In genomic region chr20:49853640-49854039, GRCh38 we compare ENCODE assay signal across 9 cellular contexts. TPM values are rescaled to one million over a fixed set of nuclear protein-coding genes. Genes with fewer than 3 reads are reported as not detected.
DNase-seq lines count a peak whose midpoint lies in the region; ATAC-seq, FAIRE-seq and TF ChIP-seq lines count a peak whose summit lies in the region.
"Had no signal": no experiment of that assay in that cellular context is flagged by ENCODE, and none has a peak within 500 bp of the region (broad histone marks: within the 10 kb centered on the region; RNA-seq: fewer than 3 reads in every experiment).

No MANE protein-coding gene starts in this region.

- no peak overlapping the region for H3K4me3 Mint-ChIP-seq in brain

- no peak overlapping the region for H3K4me3 ChIP-seq in ACC112 (ENCODE audit: low read depth, low read length)
- no peak overlapping the region for H3K4me3 ChIP-seq in keratinocyte (ENCODE audit: control insufficient read depth in 2 of 3, extremely low read depth in 1 of 3, insufficient read depth in 2 of 3, low read depth in 1 of 3, low read length in 3 of 3)

- peak overlapping the region; percentile 24 to 90 (median 45) for H3K27ac Mint-ChIP-seq in brain

- no peaks in the 10 kb centered on the region for H3K27me3 Mint-ChIP-seq in brain

- no peaks in the 10 kb centered on the region for H3K27me3 ChIP-seq in ACC112 (ENCODE audit: insufficient read depth, low read length)
- no peaks in the 10 kb centered on the region for H3K27me3 ChIP-seq in keratinocyte (ENCODE audit: control insufficient read depth, extremely low read depth, insufficient read depth, low read length)

- H3K4me1 ChIP-seq in ACC112 (ENCODE audit: control insufficient read depth, insufficient read depth, low read length, unreplicated experiment) (peaks cover 8% of the 10 kb centered on the region), keratinocyte (ENCODE audit: control insufficient read depth, extremely low read depth, insufficient read depth, low read length) (peaks cover 23% of the 10 kb centered on the region)

- no peaks in the 10 kb centered on the region for H3K9me1 ChIP-seq in keratinocyte (ENCODE audit: control insufficient read depth, extremely low read depth, insufficient read depth, low read length)

- TF ChIP-seq CTCF in brain (conservative IDR thresholded peaks at IDR 0.05) (no peak), keratinocyte (optimal IDR thresholded peaks at IDR 0.05 in 1 of 3, IDR thresholded peaks at IDR 0.05 in 1 of 3, conservative IDR thresholded peaks at IDR 0.05 in 1 of 3; ENCODE audit: extremely low read depth in 1 of 3, insufficient read depth in 2 of 3, low read length in 3 of 3) (no peak)

- no peak overlapping the region for H2AFZ ChIP-seq in ACC112 (ENCODE audit: low read length, unreplicated experiment)
- H2AFZ ChIP-seq in keratinocyte (ENCODE audit: control insufficient read depth, low read length): no peak overlapping the region

- H3K36me3 ChIP-seq in ACC112 (ENCODE audit: insufficient read depth, low read length) (0 out of 2 replicates have a peak, but pooled peaks cover 3% of the 10 kb centered on the region), keratinocyte (ENCODE audit: control insufficient read depth in 2 of 2, extremely low read depth in 1 of 2, insufficient read depth in 2 of 2, low read length in 2 of 2) (peaks cover 9 to 13% of the 10 kb centered on the region in 2 experiments)

- H3K9me3 Mint-ChIP-seq in brain: peaks cover 0 to 2% (median 0%) of the 10 kb centered on the region in 5 experiments

- H3K9ac ChIP-seq in keratinocyte (ENCODE audit: control insufficient read depth, extremely low read depth, insufficient read depth, low read length): no peak overlapping the region

- peak overlapping the region; percentile 54 for H3K27ac ChIP-seq in ACC112 (ENCODE audit: low read depth, low read length)
- peak overlapping the region; percentile 15 for H3K27ac ChIP-seq in keratinocyte (ENCODE audit: control insufficient read depth, insufficient read depth, low read length)
- H3K27ac ChIP-seq: C4-2B had no signal

- peak; percentile 42 for DNase-seq in HT-29 (ENCODE audit: low spot score)
- DNase-seq in keratinocyte (ENCODE audit: low read depth, low spot score): no peak
- no peak for DNase-seq in Kasumi-1 (lab: John Stamatoyannopoulos, UW)
- DNase-seq in D341Med (ENCODE audit: low spot score): no peak
- DNase-seq in OCI-M2 (lab: John Stamatoyannopoulos, UW; ENCODE audit: unreplicated experiment): no peak

- dilution Hi-C loops in keratinocyte (cut with MboI; ENCODE audit: extremely low pct_ligation_motif_present, low sequenced_read_pairs): no loop called here

- no peaks in the 10 kb centered on the region for H3K9me3 ChIP-seq in keratinocyte (ENCODE audit: control insufficient read depth, low read depth, low read length)

- H4K20me1 ChIP-seq in keratinocyte (ENCODE audit: control insufficient read depth, extremely low read depth, insufficient read depth, low read length): no peaks in the 10 kb centered on the region

- peak; percentile 64 for FAIRE-seq in keratinocyte (lab: Jason Lieb, UNC)

- no peak overlapping the region for H3K4me2 ChIP-seq in keratinocyte (ENCODE audit: control insufficient read depth, extremely low read depth, insufficient read depth, low read depth, low read length)

- H3K36me3 Mint-ChIP-seq in brain: peaks cover 31% of the 10 kb centered on the region

- peaks cover 47% of the 10 kb centered on the region for H3K4me1 Mint-ChIP-seq in brain

- no peak for ATAC-seq in HG02970 (IDR thresholded peaks at IDR 0.05; ENCODE audit: low FRiP score, unreplicated experiment)

- H3K79me2 ChIP-seq in ACC112 (ENCODE audit: control insufficient read depth, insufficient read depth, low read length, unreplicated experiment): no peaks in the 10 kb centered on the region
- no peaks in the 10 kb centered on the region for H3K79me2 ChIP-seq in keratinocyte (ENCODE audit: control insufficient read depth, insufficient read depth, low read length)

RNA-seq across cellular contexts. Expression of gene SLC9A8, which starts 41.0 kb away (rescaled TPM):
- total RNA-seq in HT-29 (2014; rRNA removed; shearing (Covaris generic)): 27.4 and 39.9 TPM in 2 replicates
- polyA plus RNA-seq in brain (ENCODE audit: insufficient read depth, low read depth, low replicate concordance) (5.4 TPM), keratinocyte (1.2 to 1.9 TPM (median 1.9 TPM) in 3 replicates)
- 1.3 TPM for polyA plus RNA-seq in keratinocyte (2011; ENCODE audit: low read depth)
- 0.92 and 1.1 TPM in 2 replicates for polyA plus RNA-seq in keratinocyte (2011; cell fraction: cytosol; rRNA removed)
- polyA plus RNA-seq in keratinocyte (2011; cell fraction: nucleus; rRNA removed): 7.1 and 9.1 TPM in 2 replicates
- 1.8 and 3.0 TPM in 2 replicates for polyA plus RNA-seq in keratinocyte (2012; ENCODE audit: low replicate concordance)
- polyA minus RNA-seq in keratinocyte: 1.6 to 9.7 TPM (median 8.5 TPM) in 3 replicates
- polyA minus RNA-seq in keratinocyte (2011; cell fraction: cytosol; rRNA and poly(A)+ RNA removed): 0.96 TPM
- polyA minus RNA-seq in keratinocyte (2011; cell fraction: nucleus; rRNA and poly(A)+ RNA removed): 5.6 and 7.4 TPM in 2 replicates
